Comparison of ENCODE assay signal across 8 cellular contexts in the genomic region with DNA sequence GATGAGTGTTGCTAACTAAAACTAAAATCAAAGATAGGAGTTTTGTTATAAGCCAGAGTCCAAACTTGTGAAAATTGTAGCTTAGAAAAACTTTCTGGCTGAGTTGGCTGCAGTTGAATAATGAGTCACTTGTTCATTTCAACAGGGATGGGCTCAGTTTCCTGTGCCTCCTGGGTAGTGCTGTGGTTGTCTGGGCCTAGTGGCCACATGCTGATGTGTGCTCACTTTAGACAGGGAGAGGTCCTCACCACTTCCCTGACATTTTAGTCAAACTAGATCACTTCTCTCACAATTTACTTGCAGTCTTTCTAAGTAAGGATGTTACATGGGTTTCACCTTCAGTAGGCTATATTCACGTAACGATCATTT. TPM values are rescaled to one million over a fixed set of nuclear protein-coding genes. Genes with fewer than 3 reads are reported as not detected.
A peak's percentile ranks its signal among the peaks of the same experiment; 100 is the strongest.
DNase-seq lines count a peak whose midpoint lies in the region; ATAC-seq and TF ChIP-seq lines count a peak whose summit lies in the region.

No MANE protein-coding gene starts in this region.

- H3K27me3 Mint-ChIP-seq in type B pancreatic cell: peaks cover 6% of the 10 kb centered on the region

- peak overlapping the region in 6 of 11 experiments; percentile 21 to 70 (median 56); a peak in 12 of 22 replicates for H3K9ac ChIP-seq in BLaER1 treated with 17β-estradiol and CSF1 and Interleukin-3, amounts not matched to agents 10 nM and 100 nM

- peak overlapping the region in 10 of 11 experiments; percentile 47 to 88 (median 73); a peak in 20 of 22 replicates for H3K27ac ChIP-seq in BLaER1 treated with 17β-estradiol and CSF1 and Interleukin-3, amounts not matched to agents 10 nM and 100 nM
- H3K27ac ChIP-seq in left lung: peak overlapping the region in 1 of 2 donors; percentile 35

- no peaks in the 10 kb centered on the region for H3K9me3 ChIP-seq in BLaER1 treated with 17β-estradiol and CSF1 and Interleukin-3, amounts not matched to agents 10 nM and 100 nM (replicated peaks in 1 of 11)
- H3K9me3 ChIP-seq in left lung: no peaks in the 10 kb centered on the region

- H3K4me2 ChIP-seq in BLaER1 treated with 17β-estradiol and CSF1 and Interleukin-3, amounts not matched to agents 10 nM and 100 nM: peak overlapping the region; percentile 0 to 90 (median 72); a peak in 18 of 22 replicates

- no peaks in the 10 kb centered on the region for H4K20me1 ChIP-seq in BLaER1 treated with 17β-estradiol and CSF1 and Interleukin-3, amounts not matched to agents 10 nM and 100 nM

- H3K36me3 Mint-ChIP-seq in type B pancreatic cell: no peaks in the 10 kb centered on the region

- intact Hi-C loops in left lung (cut with DNase I): no loop called here

- ATAC-seq in GM19438 (IDR thresholded peaks at IDR 0.05; ENCODE audit: low read depth, unreplicated experiment): peak; percentile 80
- ATAC-seq in left lung: peak; percentile 83

- no peak overlapping the region for H3K27ac Mint-ChIP-seq in type B pancreatic cell

- peaks cover 4% of the 10 kb centered on the region for H3K4me1 Mint-ChIP-seq in type B pancreatic cell (ENCODE audit: unreplicated experiment)

- H3K4me3 Mint-ChIP-seq in type B pancreatic cell: no peak overlapping the region

- H3K36me3 ChIP-seq in BLaER1 treated with 17β-estradiol and CSF1 and Interleukin-3, amounts not matched to agents 10 nM and 100 nM: no peaks in the 10 kb centered on the region
- no peaks in the 10 kb centered on the region for H3K36me3 ChIP-seq in left lung

- no peak overlapping the region for H3K4me3 ChIP-seq in BLaER1 treated with 17β-estradiol and CSF1 and Interleukin-3, amounts not matched to agents 10 nM and 100 nM
- H3K4me3 ChIP-seq in left lung: no peak overlapping the region

- DNase-seq in KG1 (lab: John Stamatoyannopoulos, UW) (peak; percentile 42), left lung (no peak), ureter (ENCODE audit: low spot score) (no peak), type B pancreatic cell (ENCODE audit: extremely low spot score, unreplicated experiment) (no peak), NCI-H345 (lab: John Stamatoyannopoulos, UW) (no peak)
- peak; percentile 46 for DNase-seq in activated effector memory CD4-positive, alpha-beta T cell treated with Interleukin-2 at 50 U/mL for 16 hours

- TF ChIP-seq CTCF in left lung (IDR thresholded peaks at IDR 0.05) (no peak), type B pancreatic cell (conservative IDR thresholded peaks at IDR 0.05) (no peak)

- peaks cover 9 to 54% (median 30%) of the 10 kb centered on the region in 10 experiments; a peak in 19 of 20 replicates for H3K4me1 ChIP-seq in BLaER1 treated with 17β-estradiol and CSF1 and Interleukin-3, amounts not matched to agents 10 nM and 100 nM
- peaks cover 0 to 25% of the 10 kb centered on the region in 2 donors for H3K4me1 ChIP-seq in left lung

- H3K27me3 ChIP-seq in BLaER1 treated with 17β-estradiol and CSF1 and Interleukin-3, amounts not matched to agents 10 nM and 100 nM: no peaks in the 10 kb centered on the region
- H3K27me3 ChIP-seq in left lung: no peaks in the 10 kb centered on the region

- no peaks in the 10 kb centered on the region for H3K9me3 Mint-ChIP-seq in type B pancreatic cell

RNA-seq across cellular contexts. Expression of a gene that starts 6.3 kb away (rescaled TPM):
- 10 to 100 TPM; 30.4 to 31.4 TPM for total RNA-seq in left lung
- total RNA-seq in ureter: 29.1 TPM
- total RNA-seq in type B pancreatic cell (ENCODE audit: low replicate concordance): 26.7 and 31.3 TPM in 2 replicates

Comparison
In these comparisons a context has a peak if more than half of its experiments do, and no peak if none do; other contexts are left out.
1. DNase-seq: peak in KG1 (single experiment) and activated effector memory CD4-positive, alpha-beta T cell treated with Interleukin-2 at 50 U/mL for 16 hours (single experiment); none in left lung (0 of 2), ureter (single experiment), type B pancreatic cell (single experiment) and NCI-H345 (single experiment).